29 cellular contexts compared by ENCODE assay signal in genomic region chrX:31301941-31302340, GRCh38.
"Had no signal": no experiment of that assay in that cellular context is flagged by ENCODE, and none has a peak within 500 bp of the region (broad histone marks: within the 10 kb centered on the region; RNA-seq: fewer than 3 reads in every experiment).

No MANE protein-coding gene starts in this region.

- H3K4me1 Mint-ChIP-seq: activated T-helper 17 cell treated with anti-CD3 and anti-CD28 coated beads, Interleukin-2, amount 50 U/mL, for 72 hours had no signal

- H3K27me3 Mint-ChIP-seq: activated CD8-positive, alpha-beta T cell treated with anti-CD3 and anti-CD28 coated beads for 36 hours had no signal

- H3K27ac ChIP-seq: body of pancreas, cardiac muscle cell, colonic mucosa, epithelial cell of prostate, esophagus squamous epithelium, gastroesophageal sphincter, VCaP had no signal

- DNase-seq: activated CD4-positive, alpha-beta T cell treated with anti-CD3 and anti-CD28 coated beads for 48 hours; activated CD4-positive, alpha-beta T cell treated with anti-CD3 and anti-CD28 coated beads, Interleukin-2, amount 50 U/mL, for 1 hour; activated CD4-positive, alpha-beta T cell treated with anti-CD3 and anti-CD28 coated beads, Interleukin-2, amount 50 U/mL, for 48 hours; activated CD8-positive, alpha-beta memory T cell treated with anti-CD3 and anti-CD28 coated beads for 24 hours; activated CD8-positive, alpha-beta T cell treated with anti-CD3 and anti-CD28 coated beads for 36 hours; activated effector memory CD4-positive, alpha-beta T cell treated with Interleukin-2 at 50 U/mL for 16 hours; activated gamma-delta T cell treated with Interleukin-2 at 50 U/mL for 16 hours; activated naive CD4-positive, alpha-beta T cell treated with anti-CD3 and anti-CD28 coated beads, Interleukin-2, amount 50 U/mL, for 16 hours; activated naive CD4-positive, alpha-beta T cell treated with Interleukin-2 at 50 U/mL for 16 hours; activated T-cell treated with anti-CD3 and anti-CD28 coated beads, Interleukin-2, amount 50 U/mL, for 4 hours; amniotic stem cell; anterior cingulate cortex; body of pancreas; central memory CD4-positive, alpha-beta T cell; cerebellar nuclear complex; colonic mucosa; effector CD8-positive, alpha-beta T cell; esophagus squamous epithelium; foreskin melanocyte; head of caudate nucleus; T-helper 2 cell had no signal

- H3K27ac Mint-ChIP-seq: activated CD8-positive, alpha-beta T cell treated with anti-CD3 and anti-CD28 coated beads for 36 hours; activated naive CD8-positive, alpha-beta T cell; activated T-helper 17 cell treated with anti-CD3 and anti-CD28 coated beads, Interleukin-2, amount 50 U/mL, for 72 hours; WTC11 had no signal

- FAIRE-seq: endometrium had no signal

- H3K27me3 ChIP-seq: body of pancreas, cardiac muscle cell, colonic mucosa, esophagus squamous epithelium, gastroesophageal sphincter had no signal

- H3K4me3 ChIP-seq: body of pancreas, cardiac muscle cell, colonic mucosa, esophagus squamous epithelium, gastroesophageal sphincter had no signal

- H3K9me3 ChIP-seq: body of pancreas, colonic mucosa, esophagus squamous epithelium, gastroesophageal sphincter had no signal

- ATAC-seq: activated CD8-positive, alpha-beta T cell treated with anti-CD3 and anti-CD28 coated beads for 36 hours; activated T-cell treated with anti-CD3 and anti-CD28 coated beads, Interleukin-2, amount 50 U/mL, for 4 hours; activated T-helper 17 cell treated with anti-CD3 and anti-CD28 coated beads, Interleukin-2, amount 50 U/mL, for 72 hours; body of pancreas; gastroesophageal sphincter; WTC11 had no signal

- H3K36me3 Mint-ChIP-seq: activated naive CD8-positive, alpha-beta T cell; WTC11 had no signal

- H3K36me3 ChIP-seq: cardiac muscle cell, colonic mucosa, esophagus squamous epithelium, gastroesophageal sphincter had no signal

- H3K4me3 Mint-ChIP-seq: activated CD8-positive, alpha-beta T cell treated with anti-CD3 and anti-CD28 coated beads for 36 hours; activated naive CD8-positive, alpha-beta T cell; activated T-cell treated with anti-CD3 and anti-CD28 coated beads, Interleukin-2, amount 50 U/mL, for 4 hours; activated T-helper 17 cell treated with anti-CD3 and anti-CD28 coated beads, Interleukin-2, amount 50 U/mL, for 72 hours; WTC11 had no signal

- H3K4me1 ChIP-seq: body of pancreas, colonic mucosa, esophagus squamous epithelium, gastroesophageal sphincter had no signal

- H3K9me3 Mint-ChIP-seq: activated CD8-positive, alpha-beta T cell treated with anti-CD3 and anti-CD28 coated beads for 36 hours; activated T-helper 17 cell treated with anti-CD3 and anti-CD28 coated beads, Interleukin-2, amount 50 U/mL, for 72 hours had no signal
